11 cellular contexts compared by ENCODE assay signal in the genomic region with DNA sequence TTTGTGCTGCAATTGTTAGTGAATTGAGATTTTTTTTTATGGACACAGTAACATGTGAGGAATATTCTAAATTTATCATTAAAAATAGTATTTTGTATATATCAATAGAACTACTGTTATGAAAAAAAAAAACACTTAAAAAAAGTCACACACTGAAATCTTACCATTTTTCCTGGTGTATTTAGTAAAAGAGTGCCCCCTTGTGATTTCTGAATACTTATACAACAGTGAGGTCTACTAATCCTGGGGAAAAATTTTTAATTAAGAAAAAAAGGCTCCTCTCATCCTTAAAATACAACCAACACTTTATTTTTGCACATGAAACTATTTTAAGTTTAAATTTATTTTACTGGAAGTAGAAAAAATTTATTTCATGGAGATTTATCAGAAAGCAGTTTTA. TPM values are rescaled to one million over a fixed set of nuclear protein-coding genes. Genes with fewer than 3 reads are reported as not detected.
DNase-seq lines count a peak whose midpoint lies in the region; ATAC-seq, FAIRE-seq and TF ChIP-seq lines count a peak whose summit lies in the region.
"Had no signal": no experiment of that assay in that cellular context is flagged by ENCODE, and none has a peak within 500 bp of the region (broad histone marks: within the 10 kb centered on the region; RNA-seq: fewer than 3 reads in every experiment).

No MANE protein-coding gene starts in this region.

- POLR2A ChIA-PET in HEK293 (lab: Yijun Ruan, JAX) (no interaction called here), PC-9 (lab: Charles Lee; ENCODE audit: unreplicated experiment) (no interaction called here)

- peak; percentile 97 for FAIRE-seq in frontal cortex (lab: Jason Lieb, UNC)

- H3K9me2 ChIP-seq in PC-9 (ENCODE audit: insufficient read depth): no peaks in the 10 kb centered on the region

- no peak for TF ChIP-seq EP300 in tibial nerve (IDR thresholded peaks at IDR 0.05)

- TF ChIP-seq POLR2A in tibial nerve (IDR thresholded peaks at IDR 0.05): no peak
- no peak for TF ChIP-seq POLR2A in testis (IDR thresholded peaks at IDR 0.05)

- H3F3A ChIP-seq in PC-9 (ENCODE audit: insufficient read depth, low read depth): no peaks in the 10 kb centered on the region

- TF ChIP-seq CTCF in HEK293 (tag by site-specific recombination; IDR thresholded peaks at IDR 0.05) (no peak), PC-9 (conservative IDR thresholded peaks at IDR 0.05) (peak; percentile 55), tibial nerve (IDR thresholded peaks at IDR 0.05) (peak in 1 of 5 experiments; percentile 8), testis (IDR thresholded peaks at IDR 0.05) (peak in 1 of 3 experiments; percentile 21)

- H3K36me3 ChIP-seq in HEK293 (ENCODE audit: control insufficient read depth in 2 of 2, insufficient read depth in 1 of 2, low read length in 2 of 2) (no peaks in the 10 kb centered on the region), PC-9 (ENCODE audit: low read depth) (no peaks in the 10 kb centered on the region), tibial nerve (no peaks in the 10 kb centered on the region), testis (ENCODE audit: low read depth, missing control alignments) (no peaks in the 10 kb centered on the region)

- H3K4me3 ChIP-seq in HEK293 (ENCODE audit: low read depth, low read length): no peak overlapping the region
- H3K4me3 ChIP-seq in PC-9: no peak overlapping the region
- no peak overlapping the region for H3K4me3 ChIP-seq in tibial nerve
- no peak overlapping the region for H3K4me3 ChIP-seq in testis

- H3K4me1 ChIP-seq in HEK293 (ENCODE audit: control insufficient read depth, insufficient read depth, low read length): no peaks in the 10 kb centered on the region
- H3K4me1 ChIP-seq in PC-9 (replicated peaks; ENCODE audit: insufficient read depth): no peaks in the 10 kb centered on the region
- no peaks in the 10 kb centered on the region for H3K4me1 ChIP-seq in tibial nerve
- no peaks in the 10 kb centered on the region for H3K4me1 ChIP-seq in testis

- no peak for ATAC-seq in GM18870 (IDR thresholded peaks at IDR 0.05; ENCODE audit: unreplicated experiment)
- ATAC-seq: activated T-cell treated with anti-CD3 and anti-CD28 coated beads, Interleukin-2, amount 50 U/mL, for 4 hours had no signal

- intact Hi-C loops in PC-9 (cut with micrococcal nuclease; ENCODE audit: unreplicated experiment): loop anchor here (1.0 to 10.0 kb wide), 5 partner anchors 269 to 1798 kb away; no protein-coding TSS in a partner anchor
- intact Hi-C loops in testis (cut with DNase I; ENCODE audit: low total_unique reads): no loop called here

- H3K79me2 ChIP-seq in PC-9 (ENCODE audit: low read depth): no peaks in the 10 kb centered on the region

- H3K9me3 ChIP-seq in HEK293 (ENCODE audit: control insufficient read depth, insufficient read depth, low read depth, low read length): no peaks in the 10 kb centered on the region
- no peaks in the 10 kb centered on the region for H3K9me3 ChIP-seq in PC-9 (ENCODE audit: insufficient read depth, low read depth)
- H3K9me3 ChIP-seq in tibial nerve: peaks cover 0 to 12% (median 0%) of the 10 kb centered on the region in 4 donors
- no peaks in the 10 kb centered on the region for H3K9me3 ChIP-seq in testis

- DNase-seq in A172 (ENCODE audit: low spot score): peak; percentile 15
- no peak for DNase-seq in PC-9
- DNase-seq in frontal cortex (ENCODE audit: low spot score in 2 of 2): no peak
- no peak for DNase-seq in tibial nerve (ENCODE audit: low spot score in 2 of 2)
- DNase-seq in T-helper 1 cell: no peak
- no peak for DNase-seq in testis
- DNase-seq: activated T-cell treated with anti-CD3 and anti-CD28 coated beads, Interleukin-2, amount 50 U/mL, for 4 hours; DMS79 treated with DMSO at 0.1 percent for 48 hours; NCI-H146 had no signal

- H3K27me3 ChIP-seq in PC-9 (ENCODE audit: insufficient read depth, low read depth) (no peaks in the 10 kb centered on the region), tibial nerve (no peaks in the 10 kb centered on the region), testis (no peaks in the 10 kb centered on the region)

- CTCF ChIA-PET in HEK293 (lab: Yijun Ruan, JAX): interaction anchor here (0.7 kb wide), 1 partner anchor 395 kb away, joined by 3 read pairs; no protein-coding TSS in a partner anchor
- CTCF ChIA-PET in PC-9 (lab: Charles Lee): no interaction called here

- no peak overlapping the region for H2AFZ ChIP-seq in PC-9

- BruUV-seq in PC-9 (replicated peaks; lab: Mats Ljungman, UMichigan): no TSS peak

- no peak overlapping the region for H3K27ac ChIP-seq in HEK293 (ENCODE audit: extremely low read depth, low read depth, low read length)
- no peak overlapping the region for H3K27ac ChIP-seq in PC-9
- H3K27ac ChIP-seq in tibial nerve: no peak overlapping the region
- H3K27ac ChIP-seq in testis: no peak overlapping the region

- H3K4me2 ChIP-seq in PC-9: no peak overlapping the region

- H4K20me1 ChIP-seq in PC-9 (ENCODE audit: insufficient read depth): no peaks in the 10 kb centered on the region

TF ChIP-seq in HEK293, 187 proteins besides CTCF, POLR2A, EP300 and RAD21:
- no peak for TF ChIP-seq ZNF121 (tag by site-specific recombination; IDR thresholded peaks at IDR 0.05)
- peak; percentile 14; the same call in 1 of the 2 replicates for TF ChIP-seq ZNF654 (tag by site-specific recombination; IDR thresholded peaks at IDR 0.05; ENCODE audit: low read depth)
- no peak for TF ChIP-seq ZNF416 (tag by site-specific recombination; IDR thresholded peaks at IDR 0.05)

RNA-seq across cellular contexts. Expression of a gene that starts 56.4 kb away (rescaled TPM):
- total RNA-seq in A172 (2014; rRNA removed; shearing (Covaris generic)): 0.19 and 0.26 TPM in 2 replicates
- total RNA-seq in PC-9 (2021) (not detected in 2 replicates), frontal cortex (23.6 TPM), tibial nerve (1 to 10 TPM in 1 of 4 donors, not detected in 3; 1.5 TPM), testis (under 1 TPM; 0.16 to 0.68 TPM)
- polyA plus RNA-seq in testis (ENCODE audit: insufficient read depth, low read depth, low replicate concordance): 1.5 TPM
- total RNA-seq: activated T-cell treated with anti-CD3 and anti-CD28 coated beads, Interleukin-2, amount 50 U/mL, for 4 hours had no signal
